20 cellular contexts compared by ENCODE assay signal in the genomic region with DNA sequence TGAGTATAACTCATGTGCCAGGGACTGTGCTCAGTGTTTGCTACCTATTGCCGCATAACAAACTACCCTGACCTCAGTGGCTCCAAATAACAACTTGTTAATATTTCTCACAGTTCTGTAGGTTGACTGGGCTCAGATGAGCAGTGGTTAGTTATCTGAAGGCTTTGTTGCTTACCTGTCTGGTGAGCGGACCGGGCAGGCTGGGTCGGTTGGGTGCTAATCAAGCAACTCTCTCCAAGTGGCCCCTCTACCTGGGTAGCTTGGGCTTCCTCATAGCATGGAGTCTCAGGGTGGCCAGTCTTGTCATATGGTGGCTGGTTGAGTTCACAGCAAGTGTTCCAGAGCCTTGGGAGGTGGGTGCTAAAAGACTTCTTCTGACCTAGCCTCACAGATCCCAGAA. TPM values are rescaled to one million over a fixed set of nuclear protein-coding genes. Genes with fewer than 3 reads are reported as not detected.
A peak's percentile ranks its signal among the peaks of the same experiment; 100 is the strongest.
DNase-seq lines count a peak whose midpoint lies in the region; ATAC-seq and TF ChIP-seq lines count a peak whose summit lies in the region.
"Had no signal": no experiment of that assay in that cellular context is flagged by ENCODE, and none has a peak within 500 bp of the region (broad histone marks: within the 10 kb centered on the region; RNA-seq: fewer than 3 reads in every experiment).

No MANE protein-coding gene starts in this region.

- H4K20me1 ChIP-seq in H9 (ENCODE audit: control insufficient read depth, insufficient read depth, insufficient read length), result no peaks in the 10 kb centered on the region

- H3K27me3 Mint-ChIP-seq in H9 (ENCODE audit: low read depth), result no peaks in the 10 kb centered on the region
- H3K27me3 Mint-ChIP-seq: B cell had no signal

- intact Hi-C loops in esophagus squamous epithelium (cut with DNase I), result no loop called here

- no peak overlapping the region for H3T11ph ChIP-seq in H9 (ENCODE audit: low read length)

- no peak for TF ChIP-seq POLR2A in esophagus squamous epithelium (IDR thresholded peaks at IDR 0.05)

- H4K91ac ChIP-seq in H9 (ENCODE audit: insufficient read length, low read depth, low read length) (peak overlapping the region; percentile 73), trophoblast cell (ENCODE audit: low read depth, low read length) (no peak overlapping the region)

- no peak overlapping the region for H4K12ac ChIP-seq in trophoblast cell (ENCODE audit: low read depth, low read length)

- no peak overlapping the region for H2BK12ac ChIP-seq in H9 (ENCODE audit: insufficient read length, low read depth, low read length)
- no peak overlapping the region for H2BK12ac ChIP-seq in trophoblast cell (ENCODE audit: low read length)

- no peak overlapping the region for H3K4me3 ChIP-seq in trophoblast cell (ENCODE audit: low read depth, low read length)
- H3K4me3 ChIP-seq in esophagus squamous epithelium, result no peak overlapping the region
- H3K4me3 ChIP-seq: A549; BLaER1 treated with 17β-estradiol and CSF1 and Interleukin-3, amounts not matched to agents 10 nM and 100 nM had no signal

- H3K14ac ChIP-seq in H9 (ENCODE audit: insufficient read depth, low read length) (0 out of 2 replicates have a peak overlapping the region, but pooled peaks have one; percentile 6), trophoblast cell (ENCODE audit: low read length) (no peak overlapping the region)

- no peak overlapping the region for H2BK5ac ChIP-seq in H9 (ENCODE audit: insufficient read length, low read length)
- no peak overlapping the region for H2BK5ac ChIP-seq in trophoblast cell (ENCODE audit: low read depth, low read length, poor library complexity)

- no peak overlapping the region for H3K56ac ChIP-seq in H9 (ENCODE audit: insufficient read length, low read depth, low read length)

- TF ChIP-seq CTCF in H9 (conservative IDR thresholded peaks at IDR 0.05) (no peak), esophagus squamous epithelium (IDR thresholded peaks at IDR 0.05) (no peak)

- no peak overlapping the region for H2BK15ac ChIP-seq in H9 (ENCODE audit: low read depth, low read length)

- H3K36me3 Mint-ChIP-seq in H9 (ENCODE audit: insufficient read depth in 1 of 3, low read depth in 3 of 3), result peaks cover 4 to 5% (median 4%) of the 10 kb centered on the region in 3 experiments
- H3K36me3 Mint-ChIP-seq: CD8-positive, alpha-beta T cell had no signal

- H3K4me1 ChIP-seq in H9 (ENCODE audit: insufficient read depth, low read length) (peaks cover 7% of the 10 kb centered on the region; the same call in 1 of the 2 replicates), trophoblast cell (ENCODE audit: control insufficient read depth in 1 of 2, insufficient read depth in 2 of 2, low read length in 2 of 2) (peaks cover 8 to 10% of the 10 kb centered on the region in 2 experiments), esophagus squamous epithelium (peaks cover 0 to 11% (median 2%) of the 10 kb centered on the region in 3 donors)
- H3K4me1 ChIP-seq: Caco-2 had no signal

- no peak overlapping the region for H4K5ac ChIP-seq in H9 (ENCODE audit: insufficient read length, low read depth, low read length)

- H3K36me3 ChIP-seq in trophoblast cell (ENCODE audit: control insufficient read depth in 1 of 2, insufficient read depth in 2 of 2, low read length in 2 of 2) (peaks cover 19 to 40% of the 10 kb centered on the region in 2 experiments), esophagus squamous epithelium (peaks cover 0 to 5% (median 0%) of the 10 kb centered on the region in 3 donors)

- no CpG with 5 or more reads among the region's 4 CpGs for WGBS in H9 (ENCODE audit: extremely low coverage, insufficient read length, low lambda C conversion rate)
- no CpG with 5 or more reads among the region's 4 CpGs for WGBS in trophoblast cell (ENCODE audit: extremely low coverage, insufficient coverage, insufficient read length)
- WGBS in esophagus squamous epithelium, 2 donors, result 89% methylated on average over 4 of the region's 4 CpGs; no CpG with 5 or more reads in 1 of the 2 donors

- peak; percentile 38 for DNase-seq in activated CD8-positive, alpha-beta memory T cell treated with anti-CD3 and anti-CD28 coated beads for 24 hours
- no peak for DNase-seq in activated CD8-positive, alpha-beta memory T cell treated with anti-CD3 and anti-CD28 coated beads, Interleukin-2, amount 50 U/mL, for 4 hours
- DNase-seq in H9 (no peak), mesenteric fat pad (ENCODE audit: low spot score) (peak; percentile 37), trophoblast cell (no peak), esophagus squamous epithelium (lab: John Stamatoyannopoulos, UW) (no peak)
- DNase-seq: AML-193; Caco-2; Calu3; CD4-positive, alpha-beta T cell; CD8-positive, alpha-beta T cell; DMS79 treated with DMSO at 0.1 percent for 48 hours; GF-D8 had no signal

- H3K4ac ChIP-seq in H9 (ENCODE audit: low read depth, low read length) (no peak overlapping the region), trophoblast cell (ENCODE audit: low read depth, low read length) (peak overlapping the region; percentile 81)

- H3K18ac ChIP-seq in H9 (ENCODE audit: insufficient read length, low read depth, low read length), result no peak overlapping the region
- H3K18ac ChIP-seq in trophoblast cell (ENCODE audit: low read length), result no peak overlapping the region

- H3K27me3 ChIP-seq in H9 (ENCODE audit: insufficient read depth, low read length) (no peaks in the 10 kb centered on the region), trophoblast cell (ENCODE audit: insufficient read depth, low read length) (no peaks in the 10 kb centered on the region), esophagus squamous epithelium (no peaks in the 10 kb centered on the region)
- H3K27me3 ChIP-seq: BLaER1 treated with 17β-estradiol and CSF1 and Interleukin-3, amounts not matched to agents 10 nM and 100 nM had no signal

- H3K23me2 ChIP-seq in H9 (ENCODE audit: insufficient read length, low read depth, low read length, poor library complexity, severe bottlenecking), result no peaks in the 10 kb centered on the region

- H4K8ac ChIP-seq in H9 (replicated peaks; ENCODE audit: insufficient read length, low read depth, low read length) (no peak overlapping the region), trophoblast cell (ENCODE audit: low read depth, low read length) (no peak overlapping the region)

- H3K23ac ChIP-seq in H9 (ENCODE audit: insufficient read length, low read depth, low read length) (no peak overlapping the region), trophoblast cell (ENCODE audit: low read length) (peak overlapping the region; percentile 22)

- H3K79me1 ChIP-seq in H9 (ENCODE audit: insufficient read depth, low read depth, low read length, poor library complexity, severe bottlenecking) (peaks cover 3% of the 10 kb centered on the region), trophoblast cell (ENCODE audit: low read length) (no peaks in the 10 kb centered on the region)

- no peak overlapping the region; a peak in 1 of 7 replicates for H3K27ac Mint-ChIP-seq in H9
- H3K27ac Mint-ChIP-seq: B cell; CD4-positive, alpha-beta T cell; CD8-positive, alpha-beta T cell had no signal

- H3K4me2 ChIP-seq in H9 (ENCODE audit: insufficient read depth, insufficient read length, low read length) (no peak overlapping the region), trophoblast cell (ENCODE audit: low read length) (no peak overlapping the region)
- H3K4me2 ChIP-seq: A549; BLaER1 treated with 17β-estradiol and CSF1 and Interleukin-3, amounts not matched to agents 10 nM and 100 nM had no signal

- H3K4me3 Mint-ChIP-seq in H9, result no peak overlapping the region
- H3K4me3 Mint-ChIP-seq: B cell; CD4-positive, alpha-beta T cell; CD8-positive, alpha-beta T cell had no signal

- H3K4me1 Mint-ChIP-seq in H9, result peaks cover 11 to 12% of the 10 kb centered on the region in 2 experiments

- no peak for ATAC-seq in HG03196 (IDR thresholded peaks at IDR 0.05; ENCODE audit: unreplicated experiment)
- ATAC-seq in HG02610 (IDR thresholded peaks at IDR 0.05; ENCODE audit: unreplicated experiment), result no peak
- ATAC-seq: A549; CD8-positive, alpha-beta T cell had no signal

- peaks cover 2 to 3% of the 10 kb centered on the region in 2 experiments; a peak in 4 of 5 replicates for H3K9me3 Mint-ChIP-seq in H9
- H3K9me3 Mint-ChIP-seq: CD4-positive, alpha-beta T cell; CD8-positive, alpha-beta T cell had no signal

- H2BK120ac ChIP-seq in H9 (ENCODE audit: low read depth, low read length, poor library complexity, severe bottlenecking) (no peak overlapping the region), trophoblast cell (ENCODE audit: insufficient read depth, low read length, poor library complexity) (no peak overlapping the region)

- H2AK5ac ChIP-seq in H9 (ENCODE audit: insufficient read length, low read length), result no peak overlapping the region
- no peak overlapping the region for H2AK5ac ChIP-seq in trophoblast cell (ENCODE audit: low read length)

- no peak overlapping the region for H2AFZ ChIP-seq in H9 (ENCODE audit: low read length)
- H2AFZ ChIP-seq in trophoblast cell (ENCODE audit: insufficient read depth, low read length, poor library complexity), result no peak overlapping the region

- no peaks in the 10 kb centered on the region for H3K79me2 ChIP-seq in H9 (ENCODE audit: insufficient read depth, low read length)
- peaks cover 23% of the 10 kb centered on the region for H3K79me2 ChIP-seq in trophoblast cell (ENCODE audit: control insufficient read depth, insufficient read depth, low read length, poor library complexity)

- H3K9me3 ChIP-seq in H9 (ENCODE audit: control insufficient read depth, low read depth, low read length), result no peaks in the 10 kb centered on the region
- H3K9me3 ChIP-seq in trophoblast cell (ENCODE audit: insufficient read depth, low read depth, low read length), result no peaks in the 10 kb centered on the region
- H3K9me3 ChIP-seq in esophagus squamous epithelium, result no peaks in the 10 kb centered on the region
- H3K9me3 ChIP-seq: A549, Caco-2 had no signal

- H3K27ac ChIP-seq in H9 (ENCODE audit: insufficient read length, low read depth, low read length) (no peak overlapping the region), trophoblast cell (ENCODE audit: low read depth, low read length) (no peak overlapping the region), esophagus squamous epithelium (no peak overlapping the region)
- H3K27ac ChIP-seq: 22Rv1; A549; BLaER1 treated with 17β-estradiol and CSF1 and Interleukin-3, amounts not matched to agents 10 nM and 100 nM; C4-2B had no signal

- H3K9ac ChIP-seq in H9 (ENCODE audit: extremely low read depth, insufficient read length, low read length) (no peak overlapping the region), trophoblast cell (ENCODE audit: low read length) (peak overlapping the region; percentile 37)
- H3K9ac ChIP-seq: BLaER1 treated with 17β-estradiol and CSF1 and Interleukin-3, amounts not matched to agents 10 nM and 100 nM had no signal

- no peak overlapping the region for H2BK20ac ChIP-seq in H9 (ENCODE audit: low read depth, low read length, poor library complexity, severe bottlenecking)

RNA-seq across cellular contexts. Expression of a gene that starts 16.7 kb away (rescaled TPM):
- 20.9 and 22.4 TPM in 2 replicates for total RNA-seq in H9 (2021)
- 80.7 TPM for total RNA-seq in mesenteric fat pad
- 287 and 288 TPM in 2 replicates for polyA plus RNA-seq in trophoblast cell (2013)
- total RNA-seq in esophagus squamous epithelium, result 10 to 100 TPM; 17.4 to 76.0 (median 45.0) TPM

Comparison
In these comparisons a context has a peak if more than half of its experiments do, and no peak if none do; other contexts are left out.
1. DNase-seq: peak in activated CD8-positive, alpha-beta memory T cell treated with anti-CD3 and anti-CD28 coated beads for 24 hours (single experiment) and mesenteric fat pad (single experiment); none in activated CD8-positive, alpha-beta memory T cell treated with anti-CD3 and anti-CD28 coated beads, Interleukin-2, amount 50 U/mL, for 4 hours (single experiment), H9 (single experiment), trophoblast cell (0 of 2) and esophagus squamous epithelium (single experiment).